Comparison of ENCODE assay signal across 1 cellular context in genomic region chr1:182781849-182782586, GRCh38.
TF ChIP-seq lines count a peak whose summit lies in the region.

No MANE protein-coding gene starts in this region.

TF ChIP-seq in PFSK-1, 5 proteins besides CTCF, POLR2A, EP300 and RAD21 (continued from another document):
- TF ChIP-seq, protein P1, sequence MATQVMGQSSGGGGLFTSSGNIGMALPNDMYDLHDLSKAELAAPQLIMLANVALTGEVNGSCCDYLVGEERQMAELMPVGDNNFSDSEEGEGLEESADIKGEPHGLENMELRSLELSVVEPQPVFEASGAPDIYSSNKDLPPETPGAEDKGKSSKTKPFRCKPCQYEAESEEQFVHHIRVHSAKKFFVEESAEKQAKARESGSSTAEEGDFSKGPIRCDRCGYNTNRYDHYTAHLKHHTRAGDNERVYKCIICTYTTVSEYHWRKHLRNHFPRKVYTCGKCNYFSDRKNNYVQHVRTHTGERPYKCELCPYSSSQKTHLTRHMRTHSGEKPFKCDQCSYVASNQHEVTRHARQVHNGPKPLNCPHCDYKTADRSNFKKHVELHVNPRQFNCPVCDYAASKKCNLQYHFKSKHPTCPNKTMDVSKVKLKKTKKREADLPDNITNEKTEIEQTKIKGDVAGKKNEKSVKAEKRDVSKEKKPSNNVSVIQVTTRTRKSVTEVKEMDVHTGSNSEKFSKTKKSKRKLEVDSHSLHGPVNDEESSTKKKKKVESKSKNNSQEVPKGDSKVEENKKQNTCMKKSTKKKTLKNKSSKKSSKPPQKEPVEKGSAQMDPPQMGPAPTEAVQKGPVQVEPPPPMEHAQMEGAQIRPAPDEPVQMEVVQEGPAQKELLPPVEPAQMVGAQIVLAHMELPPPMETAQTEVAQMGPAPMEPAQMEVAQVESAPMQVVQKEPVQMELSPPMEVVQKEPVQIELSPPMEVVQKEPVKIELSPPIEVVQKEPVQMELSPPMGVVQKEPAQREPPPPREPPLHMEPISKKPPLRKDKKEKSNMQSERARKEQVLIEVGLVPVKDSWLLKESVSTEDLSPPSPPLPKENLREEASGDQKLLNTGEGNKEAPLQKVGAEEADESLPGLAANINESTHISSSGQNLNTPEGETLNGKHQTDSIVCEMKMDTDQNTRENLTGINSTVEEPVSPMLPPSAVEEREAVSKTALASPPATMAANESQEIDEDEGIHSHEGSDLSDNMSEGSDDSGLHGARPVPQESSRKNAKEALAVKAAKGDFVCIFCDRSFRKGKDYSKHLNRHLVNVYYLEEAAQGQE (IDR thresholded peaks at IDR 0.05; ENCODE audit: insufficient read depth in 1 of 2, low read depth in 2 of 2, low read length in 2 of 2) = 0 out of 4 replicates have a peak, but pooled peaks of 1 of the 2 experiments have one; percentile 40
- TF ChIP-seq TAF1 (IDR thresholded peaks at IDR 0.05; ENCODE audit: borderline replicate concordance, insufficient read depth, low read length) = no peak
- TF ChIP-seq FOXP2 (optimal IDR thresholded peaks at IDR 0.05; ENCODE audit: borderline replicate concordance, extremely low read depth, extremely low read length, insufficient read depth) = peak; percentile 50
